Comparison of ENCODE assay signal across 8 cellular contexts in genomic region chr1:27634166-27634981, GRCh38. TPM values are rescaled to one million over a fixed set of nuclear protein-coding genes. Genes with fewer than 3 reads are reported as not detected.
DNase-seq lines count a peak whose midpoint lies in the region; ATAC-seq and TF ChIP-seq lines count a peak whose summit lies in the region.

No MANE protein-coding gene starts in this region.

- H3K9me3 ChIP-seq in SK-N-MC (ENCODE audit: low read depth, low read length), result no peaks in the 10 kb centered on the region
- H3K9me3 ChIP-seq in mesenchymal stem cell (ENCODE audit: control insufficient read depth, low read length), result no peaks in the 10 kb centered on the region
- no peaks in the 10 kb centered on the region for H3K9me3 ChIP-seq in testis

- DNase-seq in GDM1 (lab: John Stamatoyannopoulos, UW) (peak; percentile 82), SK-N-MC (ENCODE audit: low read depth, low spot score) (no peak), coronary artery (ENCODE audit: low spot score) (no peak), mesenchymal stem cell (peak; percentile 46), testis (no peak), 8988T (no peak)

- H2AK5ac ChIP-seq in mesenchymal stem cell (ENCODE audit: low read length, severe bottlenecking), result no peak overlapping the region

- peaks cover 13 to 33% of the 10 kb centered on the region in 2 experiments for H3K27me3 ChIP-seq in mesenchymal stem cell (ENCODE audit: control insufficient read depth in 1 of 2, insufficient read depth in 1 of 2, low read length in 2 of 2)
- H3K27me3 ChIP-seq in testis, result no peaks in the 10 kb centered on the region

- H2AFZ ChIP-seq in mesenchymal stem cell (ENCODE audit: low read depth, low read length), result no peak overlapping the region

- H3K4me2 ChIP-seq in mesenchymal stem cell (ENCODE audit: low read length, poor library complexity, severe bottlenecking), result peak overlapping the region; percentile 75

- peak overlapping the region; percentile 94 for H2BK15ac ChIP-seq in mesenchymal stem cell (ENCODE audit: low read depth, poor library complexity, severe bottlenecking)

- H3K14ac ChIP-seq in mesenchymal stem cell (ENCODE audit: low read length in 2 of 2), result no peak overlapping the region

- intact Hi-C loops in testis (cut with DNase I; ENCODE audit: low total_unique reads), result no loop called here

- H3K27ac ChIP-seq in SK-N-MC (no peak overlapping the region), coronary artery (peak overlapping the region; percentile 41 to 70), mesenchymal stem cell (ENCODE audit: low read length, poor library complexity, severe bottlenecking) (no peak overlapping the region), testis (peak overlapping the region; percentile 34 to 37)

- no peaks in the 10 kb centered on the region for H3K79me1 ChIP-seq in mesenchymal stem cell (replicated peaks; ENCODE audit: low read length, poor library complexity, severe bottlenecking)

- H2BK5ac ChIP-seq in mesenchymal stem cell (ENCODE audit: low read depth, low read length, poor library complexity, severe bottlenecking), result no peak overlapping the region

- H3K4me1 ChIP-seq in mesenchymal stem cell (ENCODE audit: control insufficient read depth, insufficient read depth, low read depth, low read length) (peaks cover 7% of the 10 kb centered on the region), testis (peaks cover 5% of the 10 kb centered on the region)

- no peak for TF ChIP-seq POLR2A in testis (IDR thresholded peaks at IDR 0.05)

- WGBS in mesenchymal stem cell, result 12% methylated on average over 64 of the region's 66 CpGs
- WGBS in testis, 2 donors, result 6 to 13% methylated on average over 17 to 60 of the region's 66 CpGs

- H3K23ac ChIP-seq in mesenchymal stem cell (ENCODE audit: low read length in 2 of 2), result peak overlapping the region in 1 of 2 experiments; percentile 14

- H3K4ac ChIP-seq in mesenchymal stem cell (ENCODE audit: low read depth in 1 of 2, low read length in 2 of 2), result peak overlapping the region; percentile 24 to 84

- peak overlapping the region; percentile 73 for H4K91ac ChIP-seq in mesenchymal stem cell (ENCODE audit: low read length)

- H2BK120ac ChIP-seq in mesenchymal stem cell (ENCODE audit: low read depth, low read length), result peak overlapping the region; percentile 55

- H3K4me3 ChIP-seq in SK-N-MC (peak overlapping the region; percentile 73), coronary artery (peak overlapping the region; percentile 68), mesenchymal stem cell (ENCODE audit: insufficient read depth in 1 of 2, low read depth in 1 of 2, low read length in 2 of 2) (peak overlapping the region; percentile 37 to 67), testis (peak overlapping the region; percentile 45 to 67)

- peak overlapping the region; percentile 13 to 85 for H3K18ac ChIP-seq in mesenchymal stem cell (ENCODE audit: low read depth in 1 of 2, low read length in 2 of 2)

- no peak for ATAC-seq in HG03439 (IDR thresholded peaks at IDR 0.05; ENCODE audit: unreplicated experiment)
- ATAC-seq in HG03280 (IDR thresholded peaks at IDR 0.05; ENCODE audit: unreplicated experiment), result no peak

- H2BK12ac ChIP-seq in mesenchymal stem cell (ENCODE audit: low read length in 2 of 2), result peak overlapping the region in 1 of 2 experiments; percentile 64

- H3K36me3 ChIP-seq in SK-N-MC (ENCODE audit: insufficient read depth, low read length), result no peaks in the 10 kb centered on the region
- no peaks in the 10 kb centered on the region for H3K36me3 ChIP-seq in mesenchymal stem cell (ENCODE audit: control insufficient read depth in 1 of 2, insufficient read depth in 2 of 2, low read depth in 1 of 2, low read length in 2 of 2)
- H3K36me3 ChIP-seq in testis (ENCODE audit: low read depth, missing control alignments), result no peaks in the 10 kb centered on the region

- H3K9ac ChIP-seq in SK-N-MC (ENCODE audit: insufficient read length) (peak overlapping the region; percentile 61), mesenchymal stem cell (ENCODE audit: low read length) (peak overlapping the region; percentile 73)

- no peak for TF ChIP-seq CTCF in coronary artery (IDR thresholded peaks at IDR 0.05)
- peak in 1 of 3 experiments; percentile 6 for TF ChIP-seq CTCF in testis (IDR thresholded peaks at IDR 0.05)

- peak overlapping the region; percentile 93 for H4K8ac ChIP-seq in mesenchymal stem cell (ENCODE audit: low read length)

RNA-seq across cellular contexts. Expression of gene FGR, which starts 0.6 kb away (rescaled TPM):
- polyA plus RNA-seq in mesenchymal stem cell (2013, experiment 1 of 2), result 0.04 TPM
- 0.03 TPM for polyA plus RNA-seq in mesenchymal stem cell (2013, experiment 2 of 2)
- 10 to 100 TPM in 1 of 2 donors, 1 to 10 TPM in 1; 10.0 to 10.2 TPM for total RNA-seq in testis
- polyA plus RNA-seq in testis (ENCODE audit: insufficient read depth, low read depth, low replicate concordance), result 5.2 TPM

RNA-seq across cellular contexts. Expression of gene AHDC1, which starts 30.4 kb away (rescaled TPM):
- 27.0 TPM for polyA plus RNA-seq in mesenchymal stem cell (2013, experiment 1 of 2)
- polyA plus RNA-seq in mesenchymal stem cell (2013, experiment 2 of 2), result 24.1 TPM
- 10 to 100 TPM; 73.7 to 86.8 TPM for total RNA-seq in testis
- polyA plus RNA-seq in testis (ENCODE audit: insufficient read depth, low read depth, low replicate concordance), result 32.5 TPM

RNA-seq across cellular contexts. Expression of gene IFI6, which starts 37.6 kb away (rescaled TPM):
- 52.5 TPM for polyA plus RNA-seq in mesenchymal stem cell (2013, experiment 1 of 2)
- polyA plus RNA-seq in mesenchymal stem cell (2013, experiment 2 of 2), result 54.3 TPM
- total RNA-seq in testis, result 100 to 1,000 TPM; 120 to 288 TPM
- polyA plus RNA-seq in testis (ENCODE audit: insufficient read depth, low read depth, low replicate concordance), result 88.9 TPM

Comparison
In these comparisons a context has a peak if more than half of its experiments do, and no peak if none do; other contexts are left out.
1. DNase-seq: peak in GDM1 (single experiment) and mesenchymal stem cell (single experiment); none in SK-N-MC (single experiment), coronary artery (single experiment), testis (single experiment) and 8988T (single experiment).
2. H3K27ac ChIP-seq: peak in coronary artery (2 of 2) and testis (2 of 2); none in SK-N-MC (single experiment) and mesenchymal stem cell (single experiment).
3. Peak in every context shown above with its lines, with median percentiles within 50 percentile points of each other: H3K4me3 ChIP-seq.